ENCODE assay signal across 11 cellular contexts in the genomic region with DNA sequence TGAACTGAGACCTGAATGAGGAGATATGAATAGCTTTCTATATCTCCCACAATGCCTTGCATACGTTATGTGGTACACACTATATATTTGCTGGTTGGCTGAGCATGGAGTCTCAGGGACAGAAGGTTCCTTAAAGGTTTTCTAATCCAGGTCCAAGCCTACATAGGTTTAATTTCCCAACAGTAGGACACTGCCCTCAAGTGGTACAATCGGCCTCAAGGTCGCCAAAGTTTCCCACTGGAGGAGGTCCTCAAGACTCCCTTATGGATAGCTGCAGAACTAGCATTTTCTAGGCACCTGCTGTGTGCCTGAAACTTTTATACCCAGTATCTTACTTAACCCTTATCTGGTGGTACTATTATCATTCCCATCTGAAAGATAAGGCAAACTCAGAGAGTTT. TPM values are rescaled to one million over a fixed set of nuclear protein-coding genes. Genes with fewer than 3 reads are reported as not detected.
A peak's percentile ranks its signal among the peaks of the same experiment; 100 is the strongest.
DNase-seq lines count a peak whose midpoint lies in the region; ATAC-seq and TF ChIP-seq lines count a peak whose summit lies in the region.
"Had no signal": no experiment of that assay in that cellular context is flagged by ENCODE, and none has a peak within 500 bp of the region (broad histone marks: within the 10 kb centered on the region; RNA-seq: fewer than 3 reads in every experiment).

No MANE protein-coding gene starts in this region.

- H2AFZ ChIP-seq in PC-3 (ENCODE audit: low read length) (no peak overlapping the region), fibroblast of lung (ENCODE audit: low read length) (no peak overlapping the region)

- H3K27me3 ChIP-seq in PC-3 (ENCODE audit: low read length) = peaks cover 10% of the 10 kb centered on the region; the same call in 1 of the 2 replicates
- H3K27me3 ChIP-seq in fibroblast of lung (ENCODE audit: control insufficient read depth, insufficient read depth, low read length) = no peaks in the 10 kb centered on the region
- H3K27me3 ChIP-seq: ascending aorta had no signal

- CTCF ChIA-PET in PC-3 (lab: Charles Lee) = interaction anchor here (1.1 to 2.4 kb wide), 2 partner anchors 75 to 611 kb away, joined by 3 to 6 read pairs; no protein-coding TSS in a partner anchor

- H3K4me1 ChIP-seq in PC-3 (ENCODE audit: insufficient read depth, low read length) (no peaks in the 10 kb centered on the region), fibroblast of lung (ENCODE audit: control insufficient read depth, extremely low read depth, insufficient read depth, low read length) (no peaks in the 10 kb centered on the region)
- H3K4me1 ChIP-seq: ascending aorta had no signal

- H3K9me2 ChIP-seq in PC-3 (replicated peaks; ENCODE audit: low read length) = no peaks in the 10 kb centered on the region

- H3K4me2 ChIP-seq in PC-3 (ENCODE audit: low read length) = no peak overlapping the region
- no peak overlapping the region for H3K4me2 ChIP-seq in fibroblast of lung (ENCODE audit: extremely low read depth, insufficient read depth, low read length)

- H3K27ac ChIP-seq in PC-3 (ENCODE audit: low read length) (no peak overlapping the region), fibroblast of lung (ENCODE audit: insufficient read depth, low read length) (no peak overlapping the region)
- H3K27ac ChIP-seq: ascending aorta had no signal

- H4K20me1 ChIP-seq in PC-3 (ENCODE audit: low read length) = no peaks in the 10 kb centered on the region
- H4K20me1 ChIP-seq in fibroblast of lung (ENCODE audit: control insufficient read depth, extremely low read depth, insufficient read depth, low read length) = no peaks in the 10 kb centered on the region

- H3K36me3 ChIP-seq in PC-3 (ENCODE audit: low read depth, low read length) (no peaks in the 10 kb centered on the region), fibroblast of lung (ENCODE audit: control insufficient read depth, insufficient read depth, low read length) (no peaks in the 10 kb centered on the region)
- H3K36me3 ChIP-seq: ascending aorta had no signal

- no peaks in the 10 kb centered on the region for H3F3A ChIP-seq in PC-3 (ENCODE audit: low read length, unreplicated experiment)

- peak; percentile 61 for DNase-seq in DMS 273 (lab: John Stamatoyannopoulos, UW; ENCODE audit: unreplicated experiment)
- DNase-seq in DMS 273 treated with DMSO at 0.1 percent for 48 hours (lab: John Stamatoyannopoulos, UW) = no peak
- peak; percentile 59 for DNase-seq in PC-3
- DNase-seq in fibroblast of lung (ENCODE audit: low read depth in 2 of 2) = no peak
- DNase-seq in retinal pigment epithelial cell (ENCODE audit: low read depth) = no peak
- no peak for DNase-seq in GM19238 (ENCODE audit: insufficient read length, low spot score)
- DNase-seq in NOMO-1 treated with dmso at 0.1 percent for 144 hours (lab: John Stamatoyannopoulos, UW; ENCODE audit: unreplicated experiment) = no peak
- no peak for DNase-seq in middle frontal gyrus (ENCODE audit: extremely low spot score, low spot score)
- DNase-seq: 8988T, T-helper 9 cell had no signal

- POLR2A ChIA-PET in PC-3 (lab: Charles Lee; ENCODE audit: unreplicated experiment) = no interaction called here

- no TSS peak for BruUV-seq in PC-3 (replicated peaks; lab: Mats Ljungman, UMichigan)

- no peak overlapping the region for H3K4me3 ChIP-seq in PC-3 (ENCODE audit: low read length)
- H3K4me3 ChIP-seq in fibroblast of lung (replicated peaks in 1 of 4; ENCODE audit: control extremely low read depth in 1 of 4, insufficient read depth in 1 of 4, low read depth in 3 of 4, low read length in 4 of 4) = no peak overlapping the region
- no peak overlapping the region for H3K4me3 ChIP-seq in retinal pigment epithelial cell (ENCODE audit: low read length)
- H3K4me3 ChIP-seq: ascending aorta had no signal

- H3K9ac ChIP-seq in PC-3 (ENCODE audit: low read length) = no peak overlapping the region
- H3K9ac ChIP-seq in fibroblast of lung (ENCODE audit: insufficient read depth, low read length) = no peak overlapping the region

- peak; percentile 60 for TF ChIP-seq CTCF in PC-3 (conservative IDR thresholded peaks at IDR 0.05; ENCODE audit: low read depth, low read length)
- TF ChIP-seq CTCF in fibroblast of lung (conservative IDR thresholded peaks at IDR 0.05 in 1 of 2, IDR thresholded peaks at IDR 0.05 in 1 of 2; ENCODE audit: low read depth in 1 of 2, low read length in 2 of 2) = peak; percentile 16 to 26
- TF ChIP-seq CTCF in retinal pigment epithelial cell (conservative IDR thresholded peaks at IDR 0.05; ENCODE audit: low read depth, low read length) = peak; percentile 36

- intact Hi-C loops in PC-3 (cut with micrococcal nuclease) = loop anchor here (1.0 to 5.0 kb wide), 2 partner anchors 75 to 626 kb away; no protein-coding TSS in a partner anchor

- H3K9me3 ChIP-seq in PC-3 (ENCODE audit: low read length) (no peaks in the 10 kb centered on the region), fibroblast of lung (ENCODE audit: control insufficient read depth, insufficient read depth, low read depth, low read length) (no peaks in the 10 kb centered on the region)
- H3K9me3 ChIP-seq: ascending aorta had no signal

- no peaks in the 10 kb centered on the region for H3K79me2 ChIP-seq in PC-3 (ENCODE audit: low read length)
- no peaks in the 10 kb centered on the region for H3K79me2 ChIP-seq in fibroblast of lung (ENCODE audit: control insufficient read depth, insufficient read depth, low read length)

- peak; percentile 67 for ATAC-seq in PC-3

RNA-seq across cellular contexts. Expression of gene EFNB1, which starts 21.0 kb away (rescaled TPM):
- total RNA-seq in PC-3 (2014; rRNA removed) = 102 and 142 TPM in 2 replicates
- 41.1 and 43.4 TPM in 2 replicates for total RNA-seq in fibroblast of lung
- polyA plus RNA-seq in fibroblast of lung = 12.6 and 16.4 TPM in 2 replicates
- 14.0 and 19.6 TPM in 2 replicates for polyA plus RNA-seq in fibroblast of lung (2012)
- polyA minus RNA-seq in fibroblast of lung (ENCODE audit: low replicate concordance) = 17.4 and 19.7 TPM in 2 replicates

Comparison
In these comparisons a context has a peak if more than half of its experiments do, and no peak if none do; other contexts are left out.
1. DNase-seq: peak in DMS 273 (single experiment) and PC-3 (single experiment); none in DMS 273 treated with DMSO at 0.1 percent for 48 hours (single experiment), fibroblast of lung (0 of 2), retinal pigment epithelial cell (single experiment), GM19238 (single experiment), NOMO-1 treated with dmso at 0.1 percent for 144 hours (single experiment) and middle frontal gyrus (single experiment).
2. Peak in every context shown above with its lines, with median percentiles within 50 percentile points of each other: CTCF ChIP-seq.